ENCODE assay signal across 1 cellular context in genomic region chr1:94385354-94385947, GRCh38.
TF ChIP-seq lines count a peak whose summit lies in the region.

No MANE protein-coding gene starts in this region.

TF ChIP-seq in HepG2, 621 proteins besides CTCF, POLR2A, EP300 and RAD21:
- TF ChIP-seq ZHX2 (IDR thresholded peaks at IDR 0.05; ENCODE audit: low read depth), result 0 out of 2 replicates have a peak, but pooled peaks have one; percentile 1
- TF ChIP-seq ZHX2 (CRISPR knock-in tag; IDR thresholded peaks at IDR 0.05; ENCODE audit: borderline replicate concordance), result no peak
- no peak for TF ChIP-seq PPARG (CRISPR knock-in tag; conservative IDR thresholded peaks at IDR 0.05)
- no peak for TF ChIP-seq NPAS2 (CRISPR knock-in tag; IDR thresholded peaks at IDR 0.05; ENCODE audit: borderline replicate concordance)
- no peak for TF ChIP-seq FOXO1 (CRISPR knock-in tag; IDR thresholded peaks at IDR 0.05)
- no peak for TF ChIP-seq MYNN (CRISPR knock-in tag; IDR thresholded peaks at IDR 0.05; ENCODE audit: low read depth)
- TF ChIP-seq TARDBP (CRISPR knock-in tag; IDR thresholded peaks at IDR 0.05), result no peak
- TF ChIP-seq, protein P1, sequence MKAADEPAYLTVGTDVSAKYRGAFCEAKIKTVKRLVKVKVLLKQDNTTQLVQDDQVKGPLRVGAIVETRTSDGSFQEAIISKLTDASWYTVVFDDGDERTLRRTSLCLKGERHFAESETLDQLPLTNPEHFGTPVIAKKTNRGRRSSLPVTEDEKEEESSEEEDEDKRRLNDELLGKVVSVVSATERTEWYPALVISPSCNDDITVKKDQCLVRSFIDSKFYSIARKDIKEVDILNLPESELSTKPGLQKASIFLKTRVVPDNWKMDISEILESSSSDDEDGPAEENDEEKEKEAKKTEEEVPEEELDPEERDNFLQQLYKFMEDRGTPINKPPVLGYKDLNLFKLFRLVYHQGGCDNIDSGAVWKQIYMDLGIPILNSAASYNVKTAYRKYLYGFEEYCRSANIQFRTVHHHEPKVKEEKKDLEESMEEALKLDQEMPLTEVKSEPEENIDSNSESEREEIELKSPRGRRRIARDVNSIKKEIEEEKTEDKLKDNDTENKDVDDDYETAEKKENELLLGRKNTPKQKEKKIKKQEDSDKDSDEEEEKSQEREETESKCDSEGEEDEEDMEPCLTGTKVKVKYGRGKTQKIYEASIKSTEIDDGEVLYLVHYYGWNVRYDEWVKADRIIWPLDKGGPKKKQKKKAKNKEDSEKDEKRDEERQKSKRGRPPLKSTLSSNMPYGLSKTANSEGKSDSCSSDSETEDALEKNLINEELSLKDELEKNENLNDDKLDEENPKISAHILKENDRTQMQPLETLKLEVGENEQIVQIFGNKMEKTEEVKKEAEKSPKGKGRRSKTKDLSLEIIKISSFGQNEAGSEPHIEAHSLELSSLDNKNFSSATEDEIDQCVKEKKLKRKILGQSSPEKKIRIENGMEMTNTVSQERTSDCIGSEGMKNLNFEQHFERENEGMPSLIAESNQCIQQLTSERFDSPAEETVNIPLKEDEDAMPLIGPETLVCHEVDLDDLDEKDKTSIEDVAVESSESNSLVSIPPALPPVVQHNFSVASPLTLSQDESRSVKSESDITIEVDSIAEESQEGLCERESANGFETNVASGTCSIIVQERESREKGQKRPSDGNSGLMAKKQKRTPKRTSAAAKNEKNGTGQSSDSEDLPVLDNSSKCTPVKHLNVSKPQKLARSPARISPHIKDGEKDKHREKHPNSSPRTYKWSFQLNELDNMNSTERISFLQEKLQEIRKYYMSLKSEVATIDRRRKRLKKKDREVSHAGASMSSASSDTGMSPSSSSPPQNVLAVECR (CRISPR knock-in tag; IDR thresholded peaks at IDR 0.05; ENCODE audit: borderline replicate concordance), result no peak
- no peak for TF ChIP-seq SP1 (IDR thresholded peaks at IDR 0.05)
- TF ChIP-seq SP1 (CRISPR knock-in tag; IDR thresholded peaks at IDR 0.05), result 0 out of 2 replicates have a peak, but pooled peaks have one; percentile 13
- TF ChIP-seq YY1 (IDR thresholded peaks at IDR 0.05; ENCODE audit: insufficient read depth, insufficient replicate concordance, low read depth, low read length), result peak; percentile 24
- no peak for TF ChIP-seq PRMT3 (CRISPR knock-in tag; IDR thresholded peaks at IDR 0.05; ENCODE audit: borderline replicate concordance, low read depth)
- no peak for TF ChIP-seq ZKSCAN1 (IDR thresholded peaks at IDR 0.05; ENCODE audit: low read length)
- TF ChIP-seq, protein P2, sequence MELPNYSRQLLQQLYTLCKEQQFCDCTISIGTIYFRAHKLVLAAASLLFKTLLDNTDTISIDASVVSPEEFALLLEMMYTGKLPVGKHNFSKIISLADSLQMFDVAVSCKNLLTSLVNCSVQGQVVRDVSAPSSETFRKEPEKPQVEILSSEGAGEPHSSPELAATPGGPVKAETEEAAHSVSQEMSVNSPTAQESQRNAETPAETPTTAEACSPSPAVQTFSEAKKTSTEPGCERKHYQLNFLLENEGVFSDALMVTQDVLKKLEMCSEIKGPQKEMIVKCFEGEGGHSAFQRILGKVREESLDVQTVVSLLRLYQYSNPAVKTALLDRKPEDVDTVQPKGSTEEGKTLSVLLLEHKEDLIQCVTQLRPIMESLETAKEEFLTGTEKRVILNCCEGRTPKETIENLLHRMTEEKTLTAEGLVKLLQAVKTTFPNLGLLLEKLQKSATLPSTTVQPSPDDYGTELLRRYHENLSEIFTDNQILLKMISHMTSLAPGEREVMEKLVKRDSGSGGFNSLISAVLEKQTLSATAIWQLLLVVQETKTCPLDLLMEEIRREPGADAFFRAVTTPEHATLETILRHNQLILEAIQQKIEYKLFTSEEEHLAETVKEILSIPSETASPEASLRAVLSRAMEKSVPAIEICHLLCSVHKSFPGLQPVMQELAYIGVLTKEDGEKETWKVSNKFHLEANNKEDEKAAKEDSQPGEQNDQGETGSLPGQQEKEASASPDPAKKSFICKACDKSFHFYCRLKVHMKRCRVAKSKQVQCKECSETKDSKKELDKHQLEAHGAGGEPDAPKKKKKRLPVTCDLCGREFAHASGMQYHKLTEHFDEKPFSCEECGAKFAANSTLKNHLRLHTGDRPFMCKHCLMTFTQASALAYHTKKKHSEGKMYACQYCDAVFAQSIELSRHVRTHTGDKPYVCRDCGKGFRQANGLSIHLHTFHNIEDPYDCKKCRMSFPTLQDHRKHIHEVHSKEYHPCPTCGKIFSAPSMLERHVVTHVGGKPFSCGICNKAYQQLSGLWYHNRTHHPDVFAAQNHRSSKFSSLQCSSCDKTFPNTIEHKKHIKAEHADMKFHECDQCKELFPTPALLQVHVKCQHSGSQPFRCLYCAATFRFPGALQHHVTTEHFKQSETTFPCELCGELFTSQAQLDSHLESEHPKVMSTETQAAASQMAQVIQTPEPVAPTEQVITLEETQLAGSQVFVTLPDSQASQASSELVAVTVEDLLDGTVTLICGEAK (IDR thresholded peaks at IDR 0.05), result no peak
- TF ChIP-seq, protein P2 (CRISPR knock-in tag; IDR thresholded peaks at IDR 0.05), result no peak
- 0 out of 2 replicates have a peak, but pooled peaks have one; percentile 3 for TF ChIP-seq MED13 (CRISPR knock-in tag; IDR thresholded peaks at IDR 0.05)
- TF ChIP-seq PHB2 (IDR thresholded peaks at IDR 0.05; ENCODE audit: partially characterized antibody), result no peak
- TF ChIP-seq, protein P3, sequence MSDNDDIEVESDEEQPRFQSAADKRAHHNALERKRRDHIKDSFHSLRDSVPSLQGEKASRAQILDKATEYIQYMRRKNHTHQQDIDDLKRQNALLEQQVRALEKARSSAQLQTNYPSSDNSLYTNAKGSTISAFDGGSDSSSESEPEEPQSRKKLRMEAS (IDR thresholded peaks at IDR 0.05), result no peak
- TF ChIP-seq ZNF605 (CRISPR knock-in tag; IDR thresholded peaks at IDR 0.05), result peak; percentile 38; the same call in 1 of the 2 replicates
- 0 out of 2 replicates have a peak, but pooled peaks have one; percentile 2 for TF ChIP-seq GATAD1 (CRISPR knock-in tag; IDR thresholded peaks at IDR 0.05)
- TF ChIP-seq PATZ1 (CRISPR knock-in tag; IDR thresholded peaks at IDR 0.05), result 0 out of 2 replicates have a peak, but pooled peaks have one; percentile 10
- TF ChIP-seq ZNF709 (CRISPR knock-in tag; IDR thresholded peaks at IDR 0.05), result no peak
- no peak for TF ChIP-seq ZNF776 (CRISPR knock-in tag; IDR thresholded peaks at IDR 0.05)
- TF ChIP-seq, protein P4, sequence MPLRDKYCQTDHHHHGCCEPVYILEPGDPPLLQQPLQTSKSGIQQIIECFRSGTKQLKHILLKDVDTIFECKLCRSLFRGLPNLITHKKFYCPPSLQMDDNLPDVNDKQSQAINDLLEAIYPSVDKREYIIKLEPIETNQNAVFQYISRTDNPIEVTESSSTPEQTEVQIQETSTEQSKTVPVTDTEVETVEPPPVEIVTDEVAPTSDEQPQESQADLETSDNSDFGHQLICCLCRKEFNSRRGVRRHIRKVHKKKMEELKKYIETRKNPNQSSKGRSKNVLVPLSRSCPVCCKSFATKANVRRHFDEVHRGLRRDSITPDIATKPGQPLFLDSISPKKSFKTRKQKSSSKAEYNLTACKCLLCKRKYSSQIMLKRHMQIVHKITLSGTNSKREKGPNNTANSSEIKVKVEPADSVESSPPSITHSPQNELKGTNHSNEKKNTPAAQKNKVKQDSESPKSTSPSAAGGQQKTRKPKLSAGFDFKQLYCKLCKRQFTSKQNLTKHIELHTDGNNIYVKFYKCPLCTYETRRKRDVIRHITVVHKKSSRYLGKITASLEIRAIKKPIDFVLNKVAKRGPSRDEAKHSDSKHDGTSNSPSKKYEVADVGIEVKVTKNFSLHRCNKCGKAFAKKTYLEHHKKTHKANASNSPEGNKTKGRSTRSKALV (CRISPR knock-in tag; IDR thresholded peaks at IDR 0.05), result no peak
- TF ChIP-seq ZNF761 (CRISPR knock-in tag; conservative IDR thresholded peaks at IDR 0.05), result no peak
